Comparison of ENCODE assay signal across 1 cellular context in the genomic region with DNA sequence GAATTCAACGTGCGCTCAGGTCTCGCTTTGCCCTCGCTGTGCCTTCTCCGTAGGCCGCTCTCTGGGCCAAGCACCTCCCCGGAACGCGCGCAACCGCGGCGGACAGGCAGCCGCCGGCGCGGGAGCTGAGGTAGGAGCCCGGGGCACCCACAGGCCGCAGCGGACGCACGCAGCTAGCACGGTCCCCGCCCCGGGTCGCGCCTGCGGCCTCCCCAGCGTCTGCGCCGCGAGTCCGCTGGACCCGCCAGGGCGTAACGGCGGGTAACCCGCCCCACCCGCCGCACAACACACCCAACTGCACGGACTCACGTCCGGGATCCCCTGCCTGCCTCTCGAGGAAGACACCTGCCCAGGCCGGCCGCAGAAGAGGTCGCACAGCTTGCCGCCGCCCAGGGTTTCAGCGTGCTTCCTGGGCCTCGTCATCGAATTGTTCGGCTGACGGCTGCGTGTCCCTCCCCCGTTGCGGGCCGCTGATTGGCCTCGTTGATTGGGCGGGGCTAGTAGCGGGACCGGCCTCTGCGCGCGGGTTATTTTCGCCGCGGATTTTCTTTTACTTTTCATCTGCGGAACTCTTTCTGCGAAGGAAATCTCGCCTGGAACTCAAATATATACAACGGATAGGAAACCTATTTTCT.
TF ChIP-seq lines count a peak whose summit lies in the region.

A gene with protein sequence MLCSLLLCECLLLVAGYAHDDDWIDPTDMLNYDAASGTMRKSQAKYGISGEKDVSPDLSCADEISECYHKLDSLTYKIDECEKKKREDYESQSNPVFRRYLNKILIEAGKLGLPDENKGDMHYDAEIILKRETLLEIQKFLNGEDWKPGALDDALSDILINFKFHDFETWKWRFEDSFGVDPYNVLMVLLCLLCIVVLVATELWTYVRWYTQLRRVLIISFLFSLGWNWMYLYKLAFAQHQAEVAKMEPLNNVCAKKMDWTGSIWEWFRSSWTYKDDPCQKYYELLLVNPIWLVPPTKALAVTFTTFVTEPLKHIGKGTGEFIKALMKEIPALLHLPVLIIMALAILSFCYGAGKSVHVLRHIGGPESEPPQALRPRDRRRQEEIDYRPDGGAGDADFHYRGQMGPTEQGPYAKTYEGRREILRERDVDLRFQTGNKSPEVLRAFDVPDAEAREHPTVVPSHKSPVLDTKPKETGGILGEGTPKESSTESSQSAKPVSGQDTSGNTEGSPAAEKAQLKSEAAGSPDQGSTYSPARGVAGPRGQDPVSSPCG (minus strand): TSS at position 433 of the 635 bp plus-strand sequence. CDS start 13,047 bp downstream, outside the sequence.

TF ChIP-seq in K562, 482 proteins besides CTCF, POLR2A, EP300 and RAD21 (continued from another document and continues in another):
- TF ChIP-seq, protein P1, sequence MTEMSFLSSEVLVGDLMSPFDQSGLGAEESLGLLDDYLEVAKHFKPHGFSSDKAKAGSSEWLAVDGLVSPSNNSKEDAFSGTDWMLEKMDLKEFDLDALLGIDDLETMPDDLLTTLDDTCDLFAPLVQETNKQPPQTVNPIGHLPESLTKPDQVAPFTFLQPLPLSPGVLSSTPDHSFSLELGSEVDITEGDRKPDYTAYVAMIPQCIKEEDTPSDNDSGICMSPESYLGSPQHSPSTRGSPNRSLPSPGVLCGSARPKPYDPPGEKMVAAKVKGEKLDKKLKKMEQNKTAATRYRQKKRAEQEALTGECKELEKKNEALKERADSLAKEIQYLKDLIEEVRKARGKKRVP (CRISPR knock-in tag; IDR thresholded peaks at IDR 0.05): no peak
- TF ChIP-seq, protein P2, sequence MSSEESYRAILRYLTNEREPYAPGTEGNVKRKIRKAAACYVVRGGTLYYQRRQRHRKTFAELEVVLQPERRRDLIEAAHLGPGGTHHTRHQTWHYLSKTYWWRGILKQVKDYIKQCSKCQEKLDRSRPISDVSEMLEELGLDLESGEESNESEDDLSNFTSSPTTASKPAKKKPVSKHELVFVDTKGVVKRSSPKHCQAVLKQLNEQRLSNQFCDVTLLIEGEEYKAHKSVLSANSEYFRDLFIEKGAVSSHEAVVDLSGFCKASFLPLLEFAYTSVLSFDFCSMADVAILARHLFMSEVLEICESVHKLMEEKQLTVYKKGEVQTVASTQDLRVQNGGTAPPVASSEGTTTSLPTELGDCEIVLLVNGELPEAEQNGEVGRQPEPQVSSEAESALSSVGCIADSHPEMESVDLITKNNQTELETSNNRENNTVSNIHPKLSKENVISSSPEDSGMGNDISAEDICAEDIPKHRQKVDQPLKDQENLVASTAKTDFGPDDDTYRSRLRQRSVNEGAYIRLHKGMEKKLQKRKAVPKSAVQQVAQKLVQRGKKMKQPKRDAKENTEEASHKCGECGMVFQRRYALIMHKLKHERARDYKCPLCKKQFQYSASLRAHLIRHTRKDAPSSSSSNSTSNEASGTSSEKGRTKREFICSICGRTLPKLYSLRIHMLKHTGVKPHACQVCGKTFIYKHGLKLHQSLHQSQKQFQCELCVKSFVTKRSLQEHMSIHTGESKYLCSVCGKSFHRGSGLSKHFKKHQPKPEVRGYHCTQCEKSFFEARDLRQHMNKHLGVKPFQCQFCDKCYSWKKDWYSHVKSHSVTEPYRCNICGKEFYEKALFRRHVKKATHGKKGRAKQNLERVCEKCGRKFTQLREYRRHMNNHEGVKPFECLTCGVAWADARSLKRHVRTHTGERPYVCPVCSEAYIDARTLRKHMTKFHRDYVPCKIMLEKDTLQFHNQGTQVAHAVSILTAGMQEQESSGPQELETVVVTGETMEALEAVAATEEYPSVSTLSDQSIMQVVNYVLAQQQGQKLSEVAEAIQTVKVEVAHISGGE (CRISPR knock-in tag; IDR thresholded peaks at IDR 0.05): peak in 1 of 3 experiments; percentile 72; a peak in 2 of 6 replicates
- TF ChIP-seq KLF10 (CRISPR knock-in tag; IDR thresholded peaks at IDR 0.05): no peak
- 0 out of 2 replicates have a peak, but pooled peaks have one; percentile 54 for TF ChIP-seq GABPB2 (CRISPR knock-in tag; conservative IDR thresholded peaks at IDR 0.05)
- TF ChIP-seq, protein P3, sequence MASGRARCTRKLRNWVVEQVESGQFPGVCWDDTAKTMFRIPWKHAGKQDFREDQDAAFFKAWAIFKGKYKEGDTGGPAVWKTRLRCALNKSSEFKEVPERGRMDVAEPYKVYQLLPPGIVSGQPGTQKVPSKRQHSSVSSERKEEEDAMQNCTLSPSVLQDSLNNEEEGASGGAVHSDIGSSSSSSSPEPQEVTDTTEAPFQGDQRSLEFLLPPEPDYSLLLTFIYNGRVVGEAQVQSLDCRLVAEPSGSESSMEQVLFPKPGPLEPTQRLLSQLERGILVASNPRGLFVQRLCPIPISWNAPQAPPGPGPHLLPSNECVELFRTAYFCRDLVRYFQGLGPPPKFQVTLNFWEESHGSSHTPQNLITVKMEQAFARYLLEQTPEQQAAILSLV (tag; IDR thresholded peaks at IDR 0.05): no peak
- TF ChIP-seq, protein P4, sequence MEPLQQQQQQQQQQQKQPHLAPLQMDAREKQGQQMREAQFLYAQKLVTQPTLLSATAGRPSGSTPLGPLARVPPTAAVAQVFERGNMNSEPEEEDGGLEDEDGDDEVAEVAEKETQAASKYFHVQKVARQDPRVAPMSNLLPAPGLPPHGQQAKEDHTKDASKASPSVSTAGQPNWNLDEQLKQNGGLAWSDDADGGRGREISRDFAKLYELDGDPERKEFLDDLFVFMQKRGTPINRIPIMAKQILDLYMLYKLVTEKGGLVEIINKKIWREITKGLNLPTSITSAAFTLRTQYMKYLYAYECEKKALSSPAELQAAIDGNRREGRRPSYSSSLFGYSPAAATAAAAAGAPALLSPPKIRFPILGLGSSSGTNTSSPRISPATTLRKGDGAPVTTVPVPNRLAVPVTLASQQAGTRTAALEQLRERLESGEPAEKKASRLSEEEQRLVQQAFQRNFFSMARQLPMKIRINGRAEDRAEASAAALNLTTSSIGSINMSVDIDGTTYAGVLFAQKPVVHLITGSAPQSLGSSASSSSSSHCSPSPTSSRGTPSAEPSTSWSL (CRISPR knock-in tag; IDR thresholded peaks at IDR 0.05; ENCODE audit: borderline replicate concordance): no peak
- TF ChIP-seq ELF1 (tag; IDR thresholded peaks at IDR 0.05): no peak; the same call in 1 of the 2 replicates
- TF ChIP-seq, protein P5, sequence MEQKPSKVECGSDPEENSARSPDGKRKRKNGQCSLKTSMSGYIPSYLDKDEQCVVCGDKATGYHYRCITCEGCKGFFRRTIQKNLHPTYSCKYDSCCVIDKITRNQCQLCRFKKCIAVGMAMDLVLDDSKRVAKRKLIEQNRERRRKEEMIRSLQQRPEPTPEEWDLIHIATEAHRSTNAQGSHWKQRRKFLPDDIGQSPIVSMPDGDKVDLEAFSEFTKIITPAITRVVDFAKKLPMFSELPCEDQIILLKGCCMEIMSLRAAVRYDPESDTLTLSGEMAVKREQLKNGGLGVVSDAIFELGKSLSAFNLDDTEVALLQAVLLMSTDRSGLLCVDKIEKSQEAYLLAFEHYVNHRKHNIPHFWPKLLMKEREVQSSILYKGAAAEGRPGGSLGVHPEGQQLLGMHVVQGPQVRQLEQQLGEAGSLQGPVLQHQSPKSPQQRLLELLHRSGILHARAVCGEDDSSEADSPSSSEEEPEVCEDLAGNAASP (IDR thresholded peaks at IDR 0.05): no peak
- TF ChIP-seq, protein P6, sequence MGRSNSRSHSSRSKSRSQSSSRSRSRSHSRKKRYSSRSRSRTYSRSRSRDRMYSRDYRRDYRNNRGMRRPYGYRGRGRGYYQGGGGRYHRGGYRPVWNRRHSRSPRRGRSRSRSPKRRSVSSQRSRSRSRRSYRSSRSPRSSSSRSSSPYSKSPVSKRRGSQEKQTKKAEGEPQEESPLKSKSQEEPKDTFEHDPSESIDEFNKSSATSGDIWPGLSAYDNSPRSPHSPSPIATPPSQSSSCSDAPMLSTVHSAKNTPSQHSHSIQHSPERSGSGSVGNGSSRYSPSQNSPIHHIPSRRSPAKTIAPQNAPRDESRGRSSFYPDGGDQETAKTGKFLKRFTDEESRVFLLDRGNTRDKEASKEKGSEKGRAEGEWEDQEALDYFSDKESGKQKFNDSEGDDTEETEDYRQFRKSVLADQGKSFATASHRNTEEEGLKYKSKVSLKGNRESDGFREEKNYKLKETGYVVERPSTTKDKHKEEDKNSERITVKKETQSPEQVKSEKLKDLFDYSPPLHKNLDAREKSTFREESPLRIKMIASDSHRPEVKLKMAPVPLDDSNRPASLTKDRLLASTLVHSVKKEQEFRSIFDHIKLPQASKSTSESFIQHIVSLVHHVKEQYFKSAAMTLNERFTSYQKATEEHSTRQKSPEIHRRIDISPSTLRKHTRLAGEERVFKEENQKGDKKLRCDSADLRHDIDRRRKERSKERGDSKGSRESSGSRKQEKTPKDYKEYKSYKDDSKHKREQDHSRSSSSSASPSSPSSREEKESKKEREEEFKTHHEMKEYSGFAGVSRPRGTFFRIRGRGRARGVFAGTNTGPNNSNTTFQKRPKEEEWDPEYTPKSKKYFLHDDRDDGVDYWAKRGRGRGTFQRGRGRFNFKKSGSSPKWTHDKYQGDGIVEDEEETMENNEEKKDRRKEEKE (IDR thresholded peaks at IDR 0.05; ENCODE audit: borderline replicate concordance in 1 of 2, control insufficient read depth in 1 of 2, low read depth in 2 of 2, low read length in 1 of 2): 0 out of 4 replicates have a peak, but pooled peaks of 1 of the 2 experiments have one; percentile 64
- TF ChIP-seq BHLHE40 (IDR thresholded peaks at IDR 0.05; ENCODE audit: low read length): peak; percentile 67; the same call in 1 of the 2 replicates
- TF ChIP-seq RB1 (IDR thresholded peaks at IDR 0.05; ENCODE audit: low read depth): peak; percentile 83
- no peak for TF ChIP-seq NFE2L1 (tag; IDR thresholded peaks at IDR 0.05; ENCODE audit: borderline replicate concordance, low read depth)
- TF ChIP-seq ZNF76 (CRISPR knock-in tag; IDR thresholded peaks at IDR 0.05; ENCODE audit: borderline replicate concordance): no peak
- TF ChIP-seq, protein P7, sequence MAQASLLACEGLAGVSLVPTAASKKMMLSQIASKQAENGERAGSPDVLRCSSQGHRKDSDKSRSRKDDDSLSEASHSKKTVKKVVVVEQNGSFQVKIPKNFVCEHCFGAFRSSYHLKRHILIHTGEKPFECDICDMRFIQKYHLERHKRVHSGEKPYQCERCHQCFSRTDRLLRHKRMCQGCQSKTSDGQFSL (CRISPR knock-in tag; IDR thresholded peaks at IDR 0.05): no peak
- TF ChIP-seq, protein P7 (tag; IDR thresholded peaks at IDR 0.05): no peak
- TF ChIP-seq KLF1 (tag; IDR thresholded peaks at IDR 0.05): peak; percentile 87
- 0 out of 2 replicates have a peak, but pooled peaks have one; percentile 28 for TF ChIP-seq TCF3 (CRISPR knock-in tag; IDR thresholded peaks at IDR 0.05)
- peak; percentile 91; the same call in 1 of the 2 replicates for TF ChIP-seq NR1H2 (CRISPR knock-in tag; IDR thresholded peaks at IDR 0.05)
- TF ChIP-seq CBX2 (IDR thresholded peaks at IDR 0.05; ENCODE audit: insufficient read depth, low read length, poor library complexity, severe bottlenecking): no peak
- TF ChIP-seq HDAC1 (IDR thresholded peaks at IDR 0.05): peak in 1 of 2 experiments; percentile 96; a peak in 2 of 4 replicates
- peak; percentile 91 for TF ChIP-seq ATF7 (IDR thresholded peaks at IDR 0.05)
- TF ChIP-seq HCFC1 (IDR thresholded peaks at IDR 0.05; ENCODE audit: low read depth, low read length): no peak; the same call in 1 of the 2 replicates
- no peak for TF ChIP-seq TRIM24 (IDR thresholded peaks at IDR 0.05)
- TF ChIP-seq NFATC3 (IDR thresholded peaks at IDR 0.05): no peak
- TF ChIP-seq, protein P8, sequence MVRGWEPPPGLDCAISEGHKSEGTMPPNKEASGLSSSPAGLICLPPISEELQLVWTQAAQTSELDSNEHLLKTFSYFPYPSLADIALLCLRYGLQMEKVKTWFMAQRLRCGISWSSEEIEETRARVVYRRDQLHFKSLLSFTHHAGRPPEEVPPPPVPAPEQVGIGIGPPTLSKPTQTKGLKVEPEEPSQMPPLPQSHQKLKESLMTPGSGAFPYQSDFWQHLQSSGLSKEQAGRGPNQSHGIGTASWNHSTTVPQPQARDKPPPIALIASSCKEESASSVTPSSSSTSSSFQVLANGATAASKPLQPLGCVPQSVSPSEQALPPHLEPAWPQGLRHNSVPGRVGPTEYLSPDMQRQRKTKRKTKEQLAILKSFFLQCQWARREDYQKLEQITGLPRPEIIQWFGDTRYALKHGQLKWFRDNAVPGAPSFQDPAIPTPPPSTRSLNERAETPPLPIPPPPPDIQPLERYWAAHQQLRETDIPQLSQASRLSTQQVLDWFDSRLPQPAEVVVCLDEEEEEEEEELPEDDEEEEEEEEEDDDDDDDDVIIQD (CRISPR knock-in tag; IDR thresholded peaks at IDR 0.05): no peak
- TF ChIP-seq ARID1B (IDR thresholded peaks at IDR 0.05): no peak
- no peak for TF ChIP-seq ZNF174 (CRISPR knock-in tag; IDR thresholded peaks at IDR 0.05)
- TF ChIP-seq, protein P9, sequence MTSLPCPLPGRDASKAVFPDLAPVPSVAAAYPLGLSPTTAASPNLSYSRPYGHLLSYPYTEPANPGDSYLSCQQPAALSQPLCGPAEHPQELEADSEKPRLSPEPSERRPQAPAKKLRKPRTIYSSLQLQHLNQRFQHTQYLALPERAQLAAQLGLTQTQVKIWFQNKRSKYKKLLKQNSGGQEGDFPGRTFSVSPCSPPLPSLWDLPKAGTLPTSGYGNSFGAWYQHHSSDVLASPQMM (CRISPR knock-in tag; IDR thresholded peaks at IDR 0.05): no peak
- TF ChIP-seq, protein P10, sequence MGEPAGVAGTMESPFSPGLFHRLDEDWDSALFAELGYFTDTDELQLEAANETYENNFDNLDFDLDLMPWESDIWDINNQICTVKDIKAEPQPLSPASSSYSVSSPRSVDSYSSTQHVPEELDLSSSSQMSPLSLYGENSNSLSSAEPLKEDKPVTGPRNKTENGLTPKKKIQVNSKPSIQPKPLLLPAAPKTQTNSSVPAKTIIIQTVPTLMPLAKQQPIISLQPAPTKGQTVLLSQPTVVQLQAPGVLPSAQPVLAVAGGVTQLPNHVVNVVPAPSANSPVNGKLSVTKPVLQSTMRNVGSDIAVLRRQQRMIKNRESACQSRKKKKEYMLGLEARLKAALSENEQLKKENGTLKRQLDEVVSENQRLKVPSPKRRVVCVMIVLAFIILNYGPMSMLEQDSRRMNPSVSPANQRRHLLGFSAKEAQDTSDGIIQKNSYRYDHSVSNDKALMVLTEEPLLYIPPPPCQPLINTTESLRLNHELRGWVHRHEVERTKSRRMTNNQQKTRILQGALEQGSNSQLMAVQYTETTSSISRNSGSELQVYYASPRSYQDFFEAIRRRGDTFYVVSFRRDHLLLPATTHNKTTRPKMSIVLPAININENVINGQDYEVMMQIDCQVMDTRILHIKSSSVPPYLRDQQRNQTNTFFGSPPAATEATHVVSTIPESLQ (CRISPR knock-in tag; IDR thresholded peaks at IDR 0.05): peak; percentile 95; the same call in 1 of the 2 replicates
- TF ChIP-seq MBD2 (IDR thresholded peaks at IDR 0.05; ENCODE audit: borderline replicate concordance, low read depth): peak; percentile 76; the same call in 1 of the 2 replicates
- TF ChIP-seq COPS2 (conservative IDR thresholded peaks at IDR 0.05): no peak
- TF ChIP-seq SIN3A (IDR thresholded peaks at IDR 0.05; ENCODE audit: borderline replicate concordance in 2 of 2, control insufficient read depth in 1 of 2, low read depth in 2 of 2, low read length in 2 of 2): peak; percentile 69 to 82; a peak in 3 of 4 replicates
- TF ChIP-seq, protein P11, sequence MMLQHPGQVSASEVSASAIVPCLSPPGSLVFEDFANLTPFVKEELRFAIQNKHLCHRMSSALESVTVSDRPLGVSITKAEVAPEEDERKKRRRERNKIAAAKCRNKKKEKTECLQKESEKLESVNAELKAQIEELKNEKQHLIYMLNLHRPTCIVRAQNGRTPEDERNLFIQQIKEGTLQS (IDR thresholded peaks at IDR 0.05): peak; percentile 78
- TF ChIP-seq, protein P11 (CRISPR knock-in tag; conservative IDR thresholded peaks at IDR 0.05): peak; percentile 75; the same call in 1 of the 2 replicates
- TF ChIP-seq ZNF12 (CRISPR knock-in tag; IDR thresholded peaks at IDR 0.05): peak; percentile 75
